Comparison of ENCODE assay signal across 26 cellular contexts in the genomic region with DNA sequence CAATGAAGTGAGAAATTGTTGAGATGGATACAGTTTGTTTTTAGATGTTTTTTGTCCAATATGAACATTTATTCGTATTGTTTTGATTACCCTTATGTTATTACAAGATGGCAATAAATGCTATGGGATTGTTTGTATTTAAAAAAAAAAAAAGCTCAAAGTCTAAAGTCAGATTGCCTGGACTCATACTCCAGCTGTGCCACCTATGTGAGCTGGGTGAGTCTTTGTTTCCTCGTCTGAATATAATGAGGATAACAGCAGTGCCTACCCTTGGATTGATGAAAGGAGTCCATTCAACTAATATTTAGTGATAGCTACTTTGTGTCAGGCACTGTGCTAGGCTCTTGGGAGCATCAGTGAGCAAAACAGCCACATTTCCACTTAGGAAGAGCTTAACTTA. TPM values are rescaled to one million over a fixed set of nuclear protein-coding genes. Genes with fewer than 3 reads are reported as not detected.
DNase-seq lines count a peak whose midpoint lies in the region; ATAC-seq, FAIRE-seq and TF ChIP-seq lines count a peak whose summit lies in the region.
"Had no signal": no experiment of that assay in that cellular context is flagged by ENCODE, and none has a peak within 500 bp of the region (broad histone marks: within the 10 kb centered on the region; RNA-seq: fewer than 3 reads in every experiment).

No MANE protein-coding gene starts in this region.

- TF ChIP-seq RAD21 in A549 (conservative IDR thresholded peaks at IDR 0.05 in 1 of 2, IDR thresholded peaks at IDR 0.05 in 1 of 2): no peak

- ATAC-seq in A549 (no peak), GM21528 (IDR thresholded peaks at IDR 0.05; ENCODE audit: low FRiP score, unreplicated experiment) (no peak)
- no peak for ATAC-seq in activated T-cell treated with anti-CD3 and anti-CD28 coated beads, Interleukin-2, amount 50 U/mL, for 4 hours
- ATAC-seq: GM12878, GM23338, HCT116 had no signal

- in situ Hi-C loops in transverse colon (cut with MboI; ENCODE audit: low pct_ligation_motif_present in 1 of 4, low pct_unique_long_range_greater_than_20kb in 1 of 4, low sequenced_read_pairs in 3 of 4): loop anchor here in 1 of 4 donors (25.0 kb wide), 1 partner anchor 315 kb away; the partner anchor contains the start of gene TTC1

- TF ChIP-seq EP300 in A549 (IDR thresholded peaks at IDR 0.05) (no peak), transverse colon (IDR thresholded peaks at IDR 0.05; ENCODE audit: low read depth) (no peak)

- H3K9me3 ChIP-seq in A549 (no peaks in the 10 kb centered on the region), mucosa of rectum (ENCODE audit: control insufficient read depth in 2 of 2, low read length in 2 of 2) (no peaks in the 10 kb centered on the region), transverse colon (no peaks in the 10 kb centered on the region)
- H3K9me3 ChIP-seq: BE2C; BLaER1 treated with 17β-estradiol and CSF1 and Interleukin-3, amounts not matched to agents 10 nM and 100 nM had no signal

- TF ChIP-seq CTCF in A549 (IDR thresholded peaks at IDR 0.05) (no peak), transverse colon (IDR thresholded peaks at IDR 0.05) (no peak)

- FAIRE-seq in A549 (lab: Jason Lieb, UNC) (peak; percentile 28), colon (lab: Jason Lieb, UNC) (peak; percentile 47)
- FAIRE-seq: A204.1, D721Med, GM12878, GM19239 had no signal

- H3K27me3 ChIP-seq in mucosa of rectum (ENCODE audit: control insufficient read depth in 2 of 2, insufficient read depth in 2 of 2, low read length in 2 of 2) (no peaks in the 10 kb centered on the region), transverse colon (no peaks in the 10 kb centered on the region)
- H3K27me3 ChIP-seq: BE2C; BLaER1 treated with 17β-estradiol and CSF1 and Interleukin-3, amounts not matched to agents 10 nM and 100 nM had no signal

- CTCF ChIA-PET in A549 (lab: Yijun Ruan, JAX): interaction anchor here (0.7 to 4.5 kb wide), 5 partner anchors 18 to 305 kb away, joined by 3 to 24 read pairs (median 5); no protein-coding TSS in a partner anchor

- no peaks in the 10 kb centered on the region for H3K27me3 Mint-ChIP-seq in activated T-cell treated with anti-CD3 and anti-CD28 coated beads, Interleukin-2, amount 50 U/mL, for 4 hours (ENCODE audit: low read depth)

- intact Hi-C loops in transverse colon (cut with DNase I; ENCODE audit: low total_unique reads): no loop called here

- no peak overlapping the region for H3K9ac ChIP-seq in mucosa of rectum (ENCODE audit: low read depth in 1 of 2, low read length in 2 of 2)
- H3K9ac ChIP-seq: BLaER1 treated with 17β-estradiol and CSF1 and Interleukin-3, amounts not matched to agents 10 nM and 100 nM had no signal

- H3K4me1 ChIP-seq in A549 (0 out of 3 replicates have a peak, but pooled peaks cover 4% of the 10 kb centered on the region), mucosa of rectum (ENCODE audit: control insufficient read depth in 2 of 2, insufficient read depth in 2 of 2, low read length in 2 of 2) (peaks cover 5 to 17% of the 10 kb centered on the region in 2 donors), transverse colon (peaks cover 0 to 28% (median 12%) of the 10 kb centered on the region in 4 donors)
- H3K4me1 ChIP-seq: BE2C had no signal

- no peaks in the 10 kb centered on the region for H3K9me3 Mint-ChIP-seq in activated T-cell treated with anti-CD3 and anti-CD28 coated beads, Interleukin-2, amount 50 U/mL, for 4 hours
- H3K9me3 Mint-ChIP-seq: CD14-positive monocyte; CD4-positive, alpha-beta T cell; CD8-positive, alpha-beta memory T cell; GM23338; H9 had no signal

- no peak overlapping the region for H3K4me3 ChIP-seq in A549
- no peak overlapping the region for H3K4me3 ChIP-seq in mucosa of rectum (ENCODE audit: low read length in 2 of 2)
- no peak overlapping the region for H3K4me3 ChIP-seq in transverse colon
- H3K4me3 ChIP-seq: BLaER1 treated with 17β-estradiol and CSF1 and Interleukin-3, amounts not matched to agents 10 nM and 100 nM; GM12878; GM23338 had no signal

- no peaks in the 10 kb centered on the region for H3K4me1 Mint-ChIP-seq in activated T-cell treated with anti-CD3 and anti-CD28 coated beads, Interleukin-2, amount 50 U/mL, for 4 hours (ENCODE audit: low read depth)
- H3K4me1 Mint-ChIP-seq: CD8-positive, alpha-beta memory T cell had no signal

- POLR2A ChIA-PET in A549 (lab: Yijun Ruan, JAX): no interaction called here

- DNase-seq in A549 (ENCODE audit: low read depth in 1 of 2, low spot score in 1 of 2) (no peak), transverse colon (no peak), NCI-H526 treated with DMSO at 0.1 percent for 48 hours (lab: John Stamatoyannopoulos, UW) (no peak)
- DNase-seq in activated T-cell treated with anti-CD3 and anti-CD28 coated beads, Interleukin-2, amount 50 U/mL, for 4 hours: no peak
- DNase-seq: ACHN; AML-193; BE2C; CD4-positive, alpha-beta T cell; CD8-positive, alpha-beta memory T cell; DMS 273 treated with DMSO at 0.1 percent for 48 hours; DMS79; EL; GDM1; H9 had no signal

- H3K27ac ChIP-seq in A549 (no peak overlapping the region), mucosa of rectum (ENCODE audit: low read depth in 2 of 2, low read length in 2 of 2) (peak overlapping the region; percentile 6 to 50), transverse colon (peak overlapping the region; percentile 37 to 67 (median 56))
- H3K27ac ChIP-seq: 22Rv1; BLaER1 treated with 17β-estradiol and CSF1 and Interleukin-3, amounts not matched to agents 10 nM and 100 nM had no signal

- no peak overlapping the region for H3K4me3 Mint-ChIP-seq in activated T-cell treated with anti-CD3 and anti-CD28 coated beads, Interleukin-2, amount 50 U/mL, for 4 hours
- H3K4me3 Mint-ChIP-seq: CD14-positive monocyte; CD4-positive, alpha-beta T cell; CD8-positive, alpha-beta memory T cell; GM23338; H9 had no signal

- WGBS in A549 (ENCODE audit: missing lambda C conversion rate): 68% methylated on average over 2 of the region's 2 CpGs
- 44 to 52% methylated on average over 1 to 2 of the region's 2 CpGs for WGBS in transverse colon (ENCODE audit: low coverage in 1 of 2), 2 donors

- H3K36me3 ChIP-seq in mucosa of rectum (ENCODE audit: control insufficient read depth in 2 of 2, insufficient read depth in 2 of 2, low read length in 2 of 2) (no peaks in the 10 kb centered on the region), transverse colon (no peaks in the 10 kb centered on the region)
- H3K36me3 ChIP-seq: BE2C; BLaER1 treated with 17β-estradiol and CSF1 and Interleukin-3, amounts not matched to agents 10 nM and 100 nM had no signal

- no peak overlapping the region for H3K4me2 ChIP-seq in A549
- H3K4me2 ChIP-seq: BLaER1 treated with 17β-estradiol and CSF1 and Interleukin-3, amounts not matched to agents 10 nM and 100 nM; GM23338 had no signal

- no peaks in the 10 kb centered on the region for H3K36me3 Mint-ChIP-seq in activated T-cell treated with anti-CD3 and anti-CD28 coated beads, Interleukin-2, amount 50 U/mL, for 4 hours (ENCODE audit: insufficient read depth)
- H3K36me3 Mint-ChIP-seq: CD14-positive monocyte had no signal

- TF ChIP-seq POLR2A in A549 (IDR thresholded peaks at IDR 0.05; ENCODE audit: low read length): no peak
- TF ChIP-seq POLR2A in transverse colon (IDR thresholded peaks at IDR 0.05): no peak

TF ChIP-seq in A549, 52 proteins besides CTCF, POLR2A, EP300 and RAD21 (continues in another document):
- TF ChIP-seq POLR2AphosphoS2 (conservative IDR thresholded peaks at IDR 0.05; ENCODE audit: low read length) (no peak), BCL3 (IDR thresholded peaks at IDR 0.05) (no peak), ZNF302 (CRISPR knock-in tag; IDR thresholded peaks at IDR 0.05) (no peak), SMC3 (IDR thresholded peaks at IDR 0.05) (no peak)
- TF ChIP-seq, protein P1, sequence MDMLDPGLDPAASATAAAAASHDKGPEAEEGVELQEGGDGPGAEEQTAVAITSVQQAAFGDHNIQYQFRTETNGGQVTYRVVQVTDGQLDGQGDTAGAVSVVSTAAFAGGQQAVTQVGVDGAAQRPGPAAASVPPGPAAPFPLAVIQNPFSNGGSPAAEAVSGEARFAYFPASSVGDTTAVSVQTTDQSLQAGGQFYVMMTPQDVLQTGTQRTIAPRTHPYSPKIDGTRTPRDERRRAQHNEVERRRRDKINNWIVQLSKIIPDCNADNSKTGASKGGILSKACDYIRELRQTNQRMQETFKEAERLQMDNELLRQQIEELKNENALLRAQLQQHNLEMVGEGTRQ (IDR thresholded peaks at IDR 0.05): no peak

RNA-seq across cellular contexts. Expression of gene CCNJL, which starts 14.6 kb away (rescaled TPM):
- polyA plus RNA-seq in A549 (2011; rRNA removed) (16.2 and 16.8 TPM in 2 replicates), A549 (2017; fragmentation: RNase III; extraction: RNeasy Plus Mini Kit Qiagen cat#74134 plus additional on column Dnase treatment) (6.6 to 8.4 TPM (median 7.4 TPM) in 3 replicates)
- 12.6 and 14.8 TPM in 2 replicates for polyA plus RNA-seq in A549 (2012; cell fraction: cytosol; rRNA removed)
- polyA plus RNA-seq in A549 (2012; cell fraction: nucleus; rRNA removed): 8.7 and 12.7 TPM in 2 replicates
- 21.0 and 23.0 TPM in 2 replicates for polyA minus RNA-seq in A549 (2011; rRNA and poly(A)+ RNA removed)
- 10 to 100 TPM; 23.9 to 37.6 (median 28.3) TPM for total RNA-seq in transverse colon
- under 1 TPM; 0.10 to 0.30 (median 0.13) TPM for total RNA-seq in activated T-cell treated with anti-CD3 and anti-CD28 coated beads, Interleukin-2, amount 50 U/mL, for 4 hours
- total RNA-seq: CD4-positive, alpha-beta T cell; CD8-positive, alpha-beta memory T cell had no signal
- polyA plus RNA-seq: CD14-positive monocyte; CD8-positive, alpha-beta memory T cell had no signal

RNA-seq across cellular contexts. Expression of gene C1QTNF2, which starts 43.4 kb away (rescaled TPM):
- polyA plus RNA-seq in A549 (2011; rRNA removed): 0.04 TPM in 1 of 2 replicates, not detected in the other
- 0.04 and 0.12 TPM in 2 replicates for polyA plus RNA-seq in A549 (2012; cell fraction: cytosol; rRNA removed)
- polyA plus RNA-seq in A549 (2012; cell fraction: nucleus; rRNA removed): 0.16 and 0.20 TPM in 2 replicates
- polyA plus RNA-seq in A549 (2017; fragmentation: RNase III; extraction: RNeasy Plus Mini Kit Qiagen cat#74134 plus additional on column Dnase treatment): 0.06 to 0.08 TPM (median 0.08 TPM) in 3 replicates
- polyA minus RNA-seq in A549 (2011; rRNA and poly(A)+ RNA removed): not detected in 2 replicates
- 1 to 10 TPM in 1 of 4 donors, under 1 TPM in 2, not detected in 1; 0.41 to 2.2 (median 0.79) TPM for total RNA-seq in transverse colon
- total RNA-seq in activated T-cell treated with anti-CD3 and anti-CD28 coated beads, Interleukin-2, amount 50 U/mL, for 4 hours: not detected
- total RNA-seq: CD4-positive, alpha-beta T cell; CD8-positive, alpha-beta memory T cell; GM12878 had no signal
- polyA plus RNA-seq: CD14-positive monocyte; CD8-positive, alpha-beta memory T cell; GM12878 had no signal

Comparison
In these comparisons a context has a peak if more than half of its experiments do, and no peak if none do; other contexts are left out.
1. H3K27ac ChIP-seq: peak in mucosa of rectum (2 of 2) and transverse colon (4 of 4); none in A549 (0 of 2).
2. RNA of gene CCNJL, which starts 14.6 kb away (total RNA-seq): 23.9 to 37.6 TPM in transverse colon; 0.10 to 0.30 TPM in activated T-cell treated with anti-CD3 and anti-CD28 coated beads, Interleukin-2, amount 50 U/mL, for 4 hours; every median in the first group is over 10 times any median in the second.